1 cellular context compared by ENCODE assay signal in genomic region chr20:56373942-56374341, GRCh38.
TF ChIP-seq lines count a peak whose summit lies in the region.

No MANE protein-coding gene starts in this region.

TF ChIP-seq in GM12878, 131 proteins besides CTCF, POLR2A, EP300 and RAD21:
- TF ChIP-seq ATF2 (IDR thresholded peaks at IDR 0.05; ENCODE audit: low read length) (0 out of 2 replicates have a peak, but pooled peaks have one; percentile 12), IRF4 (IDR thresholded peaks at IDR 0.05; ENCODE audit: low read depth, low read length) (0 out of 2 replicates have a peak, but pooled peaks have one; percentile 13), REST (IDR thresholded peaks at IDR 0.05; ENCODE audit: low read depth, low read length) (no peak), JUNB (IDR thresholded peaks at IDR 0.05) (0 out of 2 replicates have a peak, but pooled peaks have one; percentile 33), RUNX3 (IDR thresholded peaks at IDR 0.05; ENCODE audit: low read length) (peak; percentile 64; the same call in 1 of the 2 replicates)
